ENCODE assay signal across 13 cellular contexts in the genomic region with DNA sequence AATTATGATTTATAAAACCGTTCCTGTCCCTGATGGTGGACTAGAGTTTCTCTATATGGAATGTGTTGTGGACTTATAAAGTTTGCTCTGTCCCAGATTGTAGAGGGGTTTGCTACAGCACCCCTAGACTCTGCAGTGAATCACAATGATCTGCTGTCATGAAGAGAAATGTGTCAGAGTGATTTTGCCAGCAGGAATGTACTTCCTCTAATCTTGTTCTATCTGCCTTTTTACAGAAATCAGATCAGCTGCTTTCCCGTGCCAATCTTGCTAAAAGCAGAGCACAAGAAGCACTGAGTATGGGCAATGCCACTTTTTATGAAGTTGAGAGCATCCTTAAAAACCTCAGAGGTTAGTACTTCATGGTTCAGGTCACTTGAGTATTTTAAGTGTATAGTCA. TPM values are rescaled to one million over a fixed set of nuclear protein-coding genes. Genes with fewer than 3 reads are reported as not detected.
DNase-seq lines count a peak whose midpoint lies in the region; ATAC-seq and TF ChIP-seq lines count a peak whose summit lies in the region.
"Had no signal": no experiment of that assay in that cellular context is flagged by ENCODE, and none has a peak within 500 bp of the region (broad histone marks: within the 10 kb centered on the region; RNA-seq: fewer than 3 reads in every experiment).

No MANE protein-coding gene starts in this region.

- TF ChIP-seq CTCF in right atrium auricular region (IDR thresholded peaks at IDR 0.05) (no peak), foreskin fibroblast (IDR thresholded peaks at IDR 0.05; ENCODE audit: low read depth, low read length) (no peak), CD14-positive monocyte (IDR thresholded peaks at IDR 0.05) (no peak)

- peaks cover 0 to 17% of the 10 kb centered on the region in 2 donors for H3K4me1 ChIP-seq in right atrium auricular region
- H3K4me1 ChIP-seq: parathyroid adenoma had no signal

- H3K27ac ChIP-seq in right atrium auricular region = peak overlapping the region in 1 of 2 donors; percentile 80
- H3K27ac ChIP-seq: parathyroid adenoma, SK-N-MC, VCaP had no signal

- H3K4me3 ChIP-seq in right atrium auricular region (no peak overlapping the region), foreskin fibroblast (ENCODE audit: low read depth in 1 of 2, low read length in 2 of 2) (no peak overlapping the region)
- H3K4me3 ChIP-seq: SK-N-MC had no signal

- no peaks in the 10 kb centered on the region for H3K9me3 Mint-ChIP-seq in activated naive CD4-positive, alpha-beta T cell treated with anti-CD3 and anti-CD28 coated beads, Interleukin-2, amount 50 U/mL, for 72 hours
- H3K9me3 Mint-ChIP-seq in CD14-positive monocyte = peaks cover 0 to 3% (median 0%) of the 10 kb centered on the region in 7 donors

- H3K27ac Mint-ChIP-seq in activated naive CD4-positive, alpha-beta T cell treated with anti-CD3 and anti-CD28 coated beads, Interleukin-2, amount 50 U/mL, for 72 hours = no peak overlapping the region
- H3K27ac Mint-ChIP-seq in CD14-positive monocyte = no peak overlapping the region

- H3K4me1 Mint-ChIP-seq in CD14-positive monocyte = peaks cover 13% of the 10 kb centered on the region

- no peaks in the 10 kb centered on the region for H3K36me3 Mint-ChIP-seq in activated naive CD4-positive, alpha-beta T cell treated with anti-CD3 and anti-CD28 coated beads, Interleukin-2, amount 50 U/mL, for 72 hours
- H3K36me3 Mint-ChIP-seq in CD14-positive monocyte = no peaks in the 10 kb centered on the region

- H3K36me3 ChIP-seq in right atrium auricular region = no peaks in the 10 kb centered on the region

- H3K9me3 ChIP-seq in right atrium auricular region = no peaks in the 10 kb centered on the region

- intact Hi-C loops in Right ventricle myocardium inferior (cut with DNase I) = loop anchor here (5.0 kb wide), 1 partner anchor 216 kb away; the partner anchor contains the start of gene LAMC1
- intact Hi-C loops in CD14-positive monocyte (cut with micrococcal nuclease) = loop anchor here in 1 of 2 donors (10.0 kb wide), 1 partner anchor 273 kb away; no protein-coding TSS in a partner anchor

- DNase-seq in right atrium auricular region (ENCODE audit: low spot score) (peak; percentile 40), Right ventricle myocardium inferior (ENCODE audit: missing footprints) (no peak), amniotic epithelial cell (ENCODE audit: low read depth) (peak; percentile 85), foreskin fibroblast (peak; percentile 83), CD14-positive monocyte (ENCODE audit: low spot score) (no peak), NCI-H82 (lab: John Stamatoyannopoulos, UW) (no peak)
- no peak for DNase-seq in activated naive CD4-positive, alpha-beta T cell treated with anti-CD3 and anti-CD28 coated beads, Interleukin-2, amount 50 U/mL, for 72 hours (ENCODE audit: low spot score in 2 of 2)
- DNase-seq: erythroblast, NCI-H2227 treated with DMSO at 0.1 percent for 48 hours had no signal

- peaks cover 6 to 11% (median 10%) of the 10 kb centered on the region in 3 donors for H3K27me3 Mint-ChIP-seq in CD14-positive monocyte (ENCODE audit: low read depth in 3 of 3)

- no peak for ATAC-seq in Right ventricle myocardium inferior
- no peak for ATAC-seq in activated naive CD4-positive, alpha-beta T cell treated with anti-CD3 and anti-CD28 coated beads, Interleukin-2, amount 50 U/mL, for 72 hours
- no peak for ATAC-seq in HG03439 (IDR thresholded peaks at IDR 0.05; ENCODE audit: unreplicated experiment)

- no peak overlapping the region for H3K4me3 Mint-ChIP-seq in CD14-positive monocyte

- H3K27me3 ChIP-seq in right atrium auricular region = no peaks in the 10 kb centered on the region

RNA-seq across cellular contexts. Expression of gene LAMC2, which starts 52.0 kb away (rescaled TPM):
- 1 to 10 TPM; 2.6 to 4.9 TPM for total RNA-seq in right atrium auricular region
- 3.8 TPM for total RNA-seq in Right ventricle myocardium inferior
- not detected for total RNA-seq in activated naive CD4-positive, alpha-beta T cell treated with anti-CD3 and anti-CD28 coated beads, Interleukin-2, amount 50 U/mL, for 72 hours
- polyA plus RNA-seq in CD14-positive monocyte = not detected

Comparison
In these comparisons a context has a peak if more than half of its experiments do, and no peak if none do; other contexts are left out.
1. DNase-seq: peak in right atrium auricular region (single experiment), amniotic epithelial cell (single experiment) and foreskin fibroblast (2 of 2); none in Right ventricle myocardium inferior (single experiment), activated naive CD4-positive, alpha-beta T cell treated with anti-CD3 and anti-CD28 coated beads, Interleukin-2, amount 50 U/mL, for 72 hours (0 of 2), CD14-positive monocyte (single experiment) and NCI-H82 (single experiment).